In the genomic region with DNA sequence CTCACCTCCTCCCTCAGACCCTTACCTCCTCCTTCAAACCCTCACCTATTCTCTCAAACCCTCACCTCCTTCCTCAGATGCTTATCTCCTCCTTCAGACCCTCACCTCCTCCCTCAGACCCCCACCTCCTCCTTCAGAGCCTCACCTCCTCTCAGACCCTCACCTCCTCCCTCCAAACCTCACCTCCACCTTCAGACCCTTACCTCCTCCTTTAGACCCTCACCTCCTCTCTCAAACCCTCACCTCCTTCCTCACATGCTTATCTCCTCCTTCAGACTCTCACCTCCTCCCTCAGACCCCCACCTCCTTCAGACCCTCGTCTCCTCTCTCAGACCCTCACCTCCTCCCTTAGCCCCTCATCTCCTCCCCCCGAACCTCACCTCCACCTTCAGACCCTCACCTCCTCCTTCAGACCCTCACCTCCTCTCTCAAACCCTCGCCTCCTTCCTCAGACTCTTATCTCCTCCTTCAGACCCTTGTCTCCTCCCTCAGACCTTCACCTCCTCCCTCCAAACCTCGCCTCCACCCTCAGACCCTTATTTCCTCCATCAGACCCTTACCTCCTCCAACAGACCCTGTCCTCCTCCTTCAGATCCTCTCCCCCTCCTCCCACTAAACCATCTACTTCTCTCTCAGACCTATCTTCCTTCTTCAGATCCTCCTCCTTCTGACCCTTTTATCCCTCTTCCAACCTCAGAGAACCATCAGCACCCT, we compare ENCODE assay signal across 11 cellular contexts. TPM values are rescaled to one million over a fixed set of nuclear protein-coding genes. Genes with fewer than 3 reads are reported as not detected.
DNase-seq lines count a peak whose midpoint lies in the region; ATAC-seq and TF ChIP-seq lines count a peak whose summit lies in the region.
"Had no signal": no experiment of that assay in that cellular context is flagged by ENCODE, and none has a peak within 500 bp of the region (broad histone marks: within the 10 kb centered on the region; RNA-seq: fewer than 3 reads in every experiment).

No MANE protein-coding gene starts in this region.

- peaks cover 20% of the 10 kb centered on the region for H3K36me3 Mint-ChIP-seq in T-helper 2 cell treated with Interferon-gamma antibody and Interleukin-4, amounts not matched to agents 5 μg/mL and 100 μg/mL, for 36 hours (ENCODE audit: low read depth)
- no peaks in the 10 kb centered on the region for H3K36me3 Mint-ChIP-seq in glutamatergic neuron (ENCODE audit: unreplicated experiment)

- H4K8ac ChIP-seq in mesendoderm (ENCODE audit: low read depth, low read length) = no peak overlapping the region

- no peaks in the 10 kb centered on the region for H3K9me3 ChIP-seq in adrenal gland (replicated peaks in 1 of 3)
- no peaks in the 10 kb centered on the region for H3K9me3 ChIP-seq in stomach smooth muscle (ENCODE audit: control insufficient read depth in 2 of 2, low read length in 2 of 2)

- H3K27me3 ChIP-seq in adrenal gland (no peaks in the 10 kb centered on the region), mesendoderm (ENCODE audit: insufficient read depth, low read length, poor library complexity) (peaks cover 3% of the 10 kb centered on the region), stomach smooth muscle (ENCODE audit: control insufficient read depth in 1 of 2, insufficient read depth in 2 of 2, low read length in 2 of 2) (no peaks in the 10 kb centered on the region)

- H3K4me3 ChIP-seq in adrenal gland (no peak overlapping the region), mesendoderm (ENCODE audit: low read length) (no peak overlapping the region), stomach smooth muscle (ENCODE audit: low read length in 2 of 2) (no peak overlapping the region)

- intact Hi-C loops in adrenal gland (cut with DNase I) = no loop called here

- H3K9me3 Mint-ChIP-seq in T-helper 2 cell treated with Interferon-gamma antibody and Interleukin-4, amounts not matched to agents 5 μg/mL and 100 μg/mL, for 36 hours = no peaks in the 10 kb centered on the region
- H3K9me3 Mint-ChIP-seq in glutamatergic neuron (ENCODE audit: unreplicated experiment) = peaks cover 3% of the 10 kb centered on the region

- no peak overlapping the region for H4K5ac ChIP-seq in mesendoderm (ENCODE audit: low read length)

- H3K18ac ChIP-seq in mesendoderm (ENCODE audit: low read length) = no peak overlapping the region

- peaks cover 46 to 73% of the 10 kb centered on the region in 2 donors for H3K4me1 ChIP-seq in adrenal gland (replicated peaks in 1 of 2)
- peaks cover 3% of the 10 kb centered on the region for H3K4me1 ChIP-seq in mesendoderm (ENCODE audit: control insufficient read depth, low read depth, low read length)
- H3K4me1 ChIP-seq in stomach smooth muscle (ENCODE audit: control insufficient read depth, insufficient read depth, low read length) = peaks cover 57% of the 10 kb centered on the region

- H3K27me3 Mint-ChIP-seq in T-helper 2 cell treated with Interferon-gamma antibody and Interleukin-4, amounts not matched to agents 5 μg/mL and 100 μg/mL, for 36 hours (ENCODE audit: low read depth) = peaks cover 4% of the 10 kb centered on the region
- peaks cover 21% of the 10 kb centered on the region for H3K27me3 Mint-ChIP-seq in glutamatergic neuron (ENCODE audit: unreplicated experiment)

- peak overlapping the region; percentile 63 for H3K27ac Mint-ChIP-seq in T-helper 2 cell treated with Interferon-gamma antibody and Interleukin-4, amounts not matched to agents 5 μg/mL and 100 μg/mL, for 36 hours
- no peak overlapping the region for H3K27ac Mint-ChIP-seq in glutamatergic neuron (ENCODE audit: unreplicated experiment)

- H3K23ac ChIP-seq in mesendoderm (ENCODE audit: low read length) = no peak overlapping the region

- no peaks in the 10 kb centered on the region for H3K79me2 ChIP-seq in mesendoderm (ENCODE audit: control insufficient read depth, insufficient read depth, low read length)

- H3K56ac ChIP-seq in mesendoderm (ENCODE audit: low read length) = peak overlapping the region; percentile 17

- WGBS in adrenal gland, 4 donors = 76 to 82% (median 82%) methylated on average over 4 of the region's 4 CpGs
- WGBS in mesendoderm (ENCODE audit: extremely low coverage, insufficient coverage, low lambda C conversion rate) = 100% methylated on average over 1 of the region's 4 CpGs

- H3K9ac ChIP-seq in mesendoderm (ENCODE audit: low read length) = no peak overlapping the region
- peak overlapping the region; percentile 36 to 63 for H3K9ac ChIP-seq in stomach smooth muscle (ENCODE audit: low read length in 2 of 2)

- peaks cover 36% of the 10 kb centered on the region for H3K4me1 Mint-ChIP-seq in T-helper 2 cell treated with Interferon-gamma antibody and Interleukin-4, amounts not matched to agents 5 μg/mL and 100 μg/mL, for 36 hours (ENCODE audit: low read depth)
- H3K4me1 Mint-ChIP-seq in glutamatergic neuron (ENCODE audit: low read depth, unreplicated experiment) = peaks cover 2% of the 10 kb centered on the region

- no peak overlapping the region for H3K4ac ChIP-seq in mesendoderm (ENCODE audit: low read depth, low read length)

- H2BK120ac ChIP-seq in mesendoderm (ENCODE audit: low read depth, low read length) = no peak overlapping the region

- H2BK15ac ChIP-seq in mesendoderm (replicated peaks; ENCODE audit: low read depth) = no peak overlapping the region

- no peak overlapping the region for H2BK5ac ChIP-seq in mesendoderm (ENCODE audit: low read length)

- H3K4me2 ChIP-seq in mesendoderm (ENCODE audit: low read length) = no peak overlapping the region

- peaks cover 0 to 7% of the 10 kb centered on the region in 2 donors for H3K36me3 ChIP-seq in adrenal gland (replicated peaks in 1 of 2)
- no peaks in the 10 kb centered on the region for H3K36me3 ChIP-seq in mesendoderm (ENCODE audit: control insufficient read depth, insufficient read depth, low read length)
- H3K36me3 ChIP-seq in stomach smooth muscle (ENCODE audit: control insufficient read depth in 2 of 2, insufficient read depth in 2 of 2, low read length in 2 of 2) = peaks cover under 1 to 4% of the 10 kb centered on the region in 2 donors

- no peak for ATAC-seq in HG03469 (IDR thresholded peaks at IDR 0.05; ENCODE audit: unreplicated experiment)

- no peak for TF ChIP-seq POLR2A in adrenal gland (IDR thresholded peaks at IDR 0.05)

- no peak overlapping the region for H2AK5ac ChIP-seq in mesendoderm (ENCODE audit: low read length)

- TF ChIP-seq CTCF in adrenal gland (IDR thresholded peaks at IDR 0.05) (no peak), glutamatergic neuron (IDR thresholded peaks at IDR 0.05; ENCODE audit: partially characterized antibody, unreplicated experiment) (no peak)

- no peaks in the 10 kb centered on the region for H3K79me1 ChIP-seq in mesendoderm (ENCODE audit: low read length)

- peak overlapping the region; percentile 67 for H3K4me3 Mint-ChIP-seq in T-helper 2 cell treated with Interferon-gamma antibody and Interleukin-4, amounts not matched to agents 5 μg/mL and 100 μg/mL, for 36 hours
- no peak overlapping the region for H3K4me3 Mint-ChIP-seq in glutamatergic neuron (ENCODE audit: unreplicated experiment)

- H3K27ac ChIP-seq in adrenal gland (peak overlapping the region in 4 of 5 donors; percentile 73 to 98 (median 90)), mesendoderm (ENCODE audit: low read depth, low read length) (no peak overlapping the region), stomach smooth muscle (ENCODE audit: low read length) (peak overlapping the region; percentile 80)
- H3K27ac ChIP-seq: SK-N-MC had no signal

- DNase-seq in T-helper 2 cell treated with Interferon-gamma antibody and Interleukin-4, amounts not matched to agents 5 μg/mL and 100 μg/mL, for 36 hours (ENCODE audit: low spot score) = no peak
- DNase-seq in T-helper 2 cell (no peak), adrenal gland (no peak), mesendoderm (no peak), HCEC 1CT (no peak), glutamatergic neuron (no peak)
- DNase-seq: NCI-H2029 had no signal

RNA-seq across cellular contexts. Expression of a gene that starts 2.5 kb away (rescaled TPM):
- 10 to 100 TPM; 32.3 to 85.1 (median 52.1) TPM for total RNA-seq in adrenal gland
- polyA plus RNA-seq in adrenal gland = 100 to 1,000 TPM in 1 of 3 donors, 10 to 100 TPM in 2; 10.2 to 120 (median 45.9) TPM
- 1.8 TPM for polyA plus RNA-seq in mesendoderm (2013, experiment 1 of 2)
- 1.7 TPM for polyA plus RNA-seq in mesendoderm (2013, experiment 2 of 2)
- 2.4 TPM for total RNA-seq in glutamatergic neuron (ENCODE audit: unreplicated experiment)

RNA-seq across cellular contexts. Expression of a gene that starts 31.6 kb away (rescaled TPM):
- total RNA-seq in adrenal gland (under 1 TPM in 1 of 8 donors, not detected in 7; 0.14 TPM), glutamatergic neuron (ENCODE audit: unreplicated experiment) (not detected)
- under 1 TPM in 1 of 3 donors, not detected in 2; 0.13 TPM for polyA plus RNA-seq in adrenal gland
- polyA plus RNA-seq in mesendoderm (2013, experiment 1 of 2) = 4.6 TPM
- 5.2 TPM for polyA plus RNA-seq in mesendoderm (2013, experiment 2 of 2)
- total RNA-seq: A673 had no signal

RNA-seq across cellular contexts. Expression of a gene that starts 47.1 kb away (rescaled TPM):
- total RNA-seq in adrenal gland = under 1 TPM in 3 of 8 donors, not detected in 5; 0.27 to 0.69 (median 0.30) TPM
- polyA plus RNA-seq in adrenal gland = 1 to 10 TPM in 1 of 3 donors, under 1 TPM in 1, not detected in 1; 0.57 to 1.4 TPM
- polyA plus RNA-seq in mesendoderm (2013, experiment 1 of 2) = not detected
- polyA plus RNA-seq in mesendoderm (2013, experiment 2 of 2) = not detected
- total RNA-seq in glutamatergic neuron (ENCODE audit: unreplicated experiment) = not detected
- total RNA-seq: A673 had no signal
